ENCODE assay signal across 34 cellular contexts in the genomic region with DNA sequence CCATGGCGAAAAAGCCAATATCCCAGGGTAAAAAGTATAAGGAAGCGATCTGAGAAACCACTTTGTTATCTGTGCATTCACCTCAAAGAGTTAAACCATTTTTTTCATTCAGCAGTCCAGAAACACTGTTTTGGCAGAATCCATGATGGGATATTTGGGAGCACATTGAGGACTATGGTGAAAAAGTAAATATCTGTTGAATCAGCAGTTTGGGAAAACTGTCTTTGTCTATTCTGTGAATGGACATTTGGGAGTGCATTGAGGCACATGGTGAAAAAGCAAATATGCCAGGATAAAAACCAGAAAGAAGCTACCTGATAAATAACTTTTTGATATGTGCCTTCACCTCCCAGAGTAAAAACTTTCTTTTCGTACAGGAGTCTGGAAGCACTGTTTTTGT.
"Had no signal": no experiment of that assay in that cellular context is flagged by ENCODE, and none has a peak within 500 bp of the region (broad histone marks: within the 10 kb centered on the region; RNA-seq: fewer than 3 reads in every experiment).

No MANE protein-coding gene starts in this region.

- H3K27ac ChIP-seq: adrenal gland, body of pancreas, brain microvascular endothelial cell, breast epithelium, VCaP had no signal

- H3K4me1 ChIP-seq: adrenal gland, body of pancreas, breast epithelium had no signal

- H3K27me3 ChIP-seq: adrenal gland, body of pancreas, brain microvascular endothelial cell, breast epithelium had no signal

- ATAC-seq: activated CD8-positive, alpha-beta T cell treated with anti-CD3 and anti-CD28 coated beads for 36 hours; activated naive CD4-positive, alpha-beta T cell treated with anti-CD3 and anti-CD28 coated beads, Interleukin-2, amount 50 U/mL, for 72 hours; activated T-cell treated with anti-CD3 and anti-CD28 coated beads, Interleukin-2, amount 50 U/mL, for 4 hours; activated T-cell treated with anti-CD3 and anti-CD28 coated beads, Interleukin-2, amount 50 U/mL, for 72 hours; activated T-helper 17 cell treated with anti-CD3 and anti-CD28 coated beads, Interleukin-2, amount 50 U/mL, for 72 hours; body of pancreas had no signal

- DNase-seq: activated B cell treated with CpG ODN at 0.5 μM for 24 hours; activated CD4-positive, alpha-beta memory T cell treated with anti-CD3 and anti-CD28 coated beads for 36 hours; activated CD4-positive, alpha-beta T cell treated with anti-CD3 and anti-CD28 coated beads for 4 hours; activated CD4-positive, alpha-beta T cell treated with anti-CD3 and anti-CD28 coated beads, Interleukin-2, amount 10 ng/mL, durations not matched to agents 24 days and 14 days; activated CD4-positive, alpha-beta T cell treated with anti-CD3 and anti-CD28 coated beads, Interleukin-2, amount 50 U/mL, for 1 hour; activated CD4-positive, alpha-beta T cell treated with anti-CD3 and anti-CD28 coated beads, Interleukin-2, amount 50 U/mL, for 4 hours; activated CD4-positive, CD25-positive, alpha-beta regulatory T cell treated with anti-CD3 and anti-CD28 coated beads, Interleukin-2, amount 50 U/mL, for 72 hours; activated CD8-positive, alpha-beta memory T cell treated with anti-CD3 and anti-CD28 coated beads, Interleukin-2, amount 50 U/mL, for 4 hours; activated CD8-positive, alpha-beta T cell treated with anti-CD3 and anti-CD28 coated beads for 36 hours; activated effector memory CD4-positive, alpha-beta T cell treated with anti-CD3 and anti-CD28 coated beads, Interleukin-2, amount 50 U/mL, for 16 hours; activated gamma-delta T cell treated with Interleukin-2 at 50 U/mL for 16 hours; activated naive CD4-positive, alpha-beta T cell; activated naive CD4-positive, alpha-beta T cell treated with anti-CD3 and anti-CD28 coated beads for 36 hours; activated naive CD4-positive, alpha-beta T cell treated with anti-CD3 and anti-CD28 coated beads, Interleukin-2, amount 50 U/mL, for 16 hours; activated naive CD8-positive, alpha-beta T cell treated with anti-CD3 and anti-CD28 coated beads for 36 hours; activated T-cell treated with anti-CD3 and anti-CD28 coated beads for 4 hours; activated T-cell treated with anti-CD3 and anti-CD28 coated beads, Interleukin-2, amount 50 U/mL, for 1 hour; activated T-cell treated with anti-CD3 and anti-CD28 coated beads, Interleukin-2, amount 50 U/mL, for 4 hours; activated T-cell treated with anti-CD3 and anti-CD28 coated beads, Interleukin-2, amount 50 U/mL, for 72 hours; adrenal gland; amniotic stem cell; aorta; body of pancreas; brain microvascular endothelial cell; central memory CD4-positive, alpha-beta T cell; T-helper 1 cell; T-helper 2 cell; T-helper 9 cell had no signal

- FAIRE-seq: astrocyte, TTC549 had no signal

- H3K4me3 ChIP-seq: adrenal gland, body of pancreas, breast epithelium had no signal

- H3K36me3 ChIP-seq: adrenal gland, brain microvascular endothelial cell, breast epithelium had no signal
